8 cellular contexts compared by ENCODE assay signal in the genomic region with DNA sequence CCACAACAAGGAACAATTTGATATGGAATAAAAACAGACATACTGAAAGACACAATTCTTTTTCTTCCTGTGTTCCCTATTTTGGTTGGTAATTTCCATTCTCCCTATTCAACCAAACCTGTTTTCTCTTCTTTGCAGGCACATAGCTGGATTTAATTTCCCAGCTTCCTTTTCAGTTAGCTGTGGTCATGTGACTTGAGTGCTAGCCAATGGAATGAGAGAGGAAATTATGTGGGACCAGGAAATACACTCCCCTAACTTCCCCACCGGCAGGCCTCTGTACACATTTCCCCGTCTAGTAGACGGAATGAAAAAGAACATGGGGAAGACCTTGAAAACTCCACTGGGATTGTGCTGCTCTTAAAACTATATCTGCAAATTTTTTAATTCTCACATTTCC.
"Had no signal": no experiment of that assay in that cellular context is flagged by ENCODE, and none has a peak within 500 bp of the region (broad histone marks: within the 10 kb centered on the region; RNA-seq: fewer than 3 reads in every experiment).

No MANE protein-coding gene starts in this region.

- FAIRE-seq: G401.6, GM12878, GM12891, GM12892, GM18507, GM19239 had no signal

- DNase-seq: GDM1, GF-D8 had no signal

- H3K4me3 ChIP-seq: GM12878 had no signal

- ATAC-seq: GM12878 had no signal
